Comparison of ENCODE assay signal across 15 cellular contexts in genomic region chr21:43902441-43902840, GRCh38. TPM values are rescaled to one million over a fixed set of nuclear protein-coding genes. Genes with fewer than 3 reads are reported as not detected.
DNase-seq lines count a peak whose midpoint lies in the region; ATAC-seq and TF ChIP-seq lines count a peak whose summit lies in the region.
"Had no signal": no experiment of that assay in that cellular context is flagged by ENCODE, and none has a peak within 500 bp of the region (broad histone marks: within the 10 kb centered on the region; RNA-seq: fewer than 3 reads in every experiment).

No MANE protein-coding gene starts in this region.

- H3K36me3 ChIP-seq in left ventricle myocardium inferior (peaks cover 14% of the 10 kb centered on the region), upper lobe of left lung (peaks cover 0 to 20% (median 6%) of the 10 kb centered on the region in 4 donors)

- H3K27ac ChIP-seq in VCaP: peak overlapping the region; percentile 81
- peak overlapping the region; percentile 82 for H3K27ac ChIP-seq in left ventricle myocardium inferior (replicated peaks)
- H3K27ac ChIP-seq in upper lobe of left lung: peak overlapping the region; percentile 64 to 82 (median 77)
- H3K27ac ChIP-seq: foreskin keratinocyte had no signal

- H3K4me1 ChIP-seq in left ventricle myocardium inferior: peaks cover 39% of the 10 kb centered on the region
- peaks cover 20 to 35% (median 28%) of the 10 kb centered on the region in 4 donors for H3K4me1 ChIP-seq in upper lobe of left lung
- H3K4me1 ChIP-seq: Caco-2, foreskin keratinocyte had no signal

- TF ChIP-seq CTCF in VCaP (conservative IDR thresholded peaks at IDR 0.05) (no peak), left ventricle myocardium inferior (IDR thresholded peaks at IDR 0.05; ENCODE audit: borderline replicate concordance) (no peak), upper lobe of left lung (IDR thresholded peaks at IDR 0.05) (no peak)

- H3K27me3 ChIP-seq in left ventricle myocardium inferior (ENCODE audit: low read depth): no peaks in the 10 kb centered on the region
- no peaks in the 10 kb centered on the region for H3K27me3 ChIP-seq in upper lobe of left lung
- H3K27me3 ChIP-seq: foreskin keratinocyte had no signal

- H3K4me3 ChIP-seq in left ventricle myocardium inferior: no peak overlapping the region
- H3K4me3 ChIP-seq in upper lobe of left lung: no peak overlapping the region

- peaks cover 45% of the 10 kb centered on the region for H3K36me3 Mint-ChIP-seq in activated CD4-positive, alpha-beta T cell treated with anti-CD3 and anti-CD28 coated beads, Interleukin-2, amount 10 ng/mL, durations not matched to agents 24 days and 14 days (ENCODE audit: low read depth)
- peaks cover 47% of the 10 kb centered on the region for H3K36me3 Mint-ChIP-seq in activated T-cell treated with anti-CD3 and anti-CD28 coated beads, Interleukin-2, amount 50 U/mL, for 4 hours (ENCODE audit: insufficient read depth)

- H3K4me3 Mint-ChIP-seq in activated CD4-positive, alpha-beta T cell treated with anti-CD3 and anti-CD28 coated beads, Interleukin-2, amount 10 ng/mL, durations not matched to agents 24 days and 14 days: no peak overlapping the region
- no peak overlapping the region for H3K4me3 Mint-ChIP-seq in activated T-cell treated with anti-CD3 and anti-CD28 coated beads, Interleukin-2, amount 50 U/mL, for 4 hours
- H3K4me3 Mint-ChIP-seq: T-cell had no signal

- TF ChIP-seq EP300 in upper lobe of left lung (IDR thresholded peaks at IDR 0.05): no peak

- ATAC-seq in upper lobe of left lung (ENCODE audit: low FRiP score in 2 of 2) (peak in 1 of 2 donors; percentile 34), HG03280 (IDR thresholded peaks at IDR 0.05; ENCODE audit: unreplicated experiment) (no peak)
- no peak for ATAC-seq in activated T-cell treated with anti-CD3 and anti-CD28 coated beads, Interleukin-2, amount 50 U/mL, for 4 hours
- ATAC-seq: foreskin keratinocyte; stimulated activated naive CD8-positive, alpha-beta T cell treated with anti-CD3 and anti-CD28 coated beads, Interleukin-15, Interleukin-2, amounts not matched to agents 100 U/mL and 50 U/mL, for 24 hours; T-cell had no signal

- H3K9me3 Mint-ChIP-seq in activated CD4-positive, alpha-beta T cell treated with anti-CD3 and anti-CD28 coated beads, Interleukin-2, amount 10 ng/mL, durations not matched to agents 24 days and 14 days: no peaks in the 10 kb centered on the region
- no peaks in the 10 kb centered on the region for H3K9me3 Mint-ChIP-seq in activated T-cell treated with anti-CD3 and anti-CD28 coated beads, Interleukin-2, amount 50 U/mL, for 4 hours
- H3K9me3 Mint-ChIP-seq: T-cell had no signal

- H3K9me3 ChIP-seq in left ventricle myocardium inferior (replicated peaks) (no peaks in the 10 kb centered on the region), upper lobe of left lung (peaks cover 0 to 4% (median 0%) of the 10 kb centered on the region in 4 donors)
- H3K9me3 ChIP-seq: Caco-2 had no signal

- 35 to 63% methylated on average over 6 of the region's 6 CpGs for WGBS in upper lobe of left lung, 2 donors

- no peaks in the 10 kb centered on the region for H3K27me3 Mint-ChIP-seq in activated CD4-positive, alpha-beta T cell treated with anti-CD3 and anti-CD28 coated beads, Interleukin-2, amount 10 ng/mL, durations not matched to agents 24 days and 14 days
- no peaks in the 10 kb centered on the region for H3K27me3 Mint-ChIP-seq in activated T-cell treated with anti-CD3 and anti-CD28 coated beads, Interleukin-2, amount 50 U/mL, for 4 hours (ENCODE audit: low read depth)
- H3K27me3 Mint-ChIP-seq: T-cell had no signal

- no peak for TF ChIP-seq POLR2A in upper lobe of left lung (IDR thresholded peaks at IDR 0.05)

- H3K4me1 Mint-ChIP-seq in activated CD4-positive, alpha-beta T cell treated with anti-CD3 and anti-CD28 coated beads, Interleukin-2, amount 10 ng/mL, durations not matched to agents 24 days and 14 days: peaks cover 8% of the 10 kb centered on the region
- H3K4me1 Mint-ChIP-seq in activated T-cell treated with anti-CD3 and anti-CD28 coated beads, Interleukin-2, amount 50 U/mL, for 4 hours (ENCODE audit: low read depth): peaks cover 10% of the 10 kb centered on the region

- intact Hi-C loops in activated CD4-positive, alpha-beta T cell treated with anti-CD3 and anti-CD28 coated beads, Interleukin-2, amount 10 ng/mL, durations not matched to agents 24 days and 14 days (cut with micrococcal nuclease): no loop called here
- intact Hi-C loops in left ventricle myocardium inferior (cut with micrococcal nuclease): no loop called here

- no peak for DNase-seq in activated CD4-positive, alpha-beta T cell treated with anti-CD3 and anti-CD28 coated beads, Interleukin-2, amount 10 ng/mL, durations not matched to agents 24 days and 14 days
- DNase-seq in activated CD4-positive, alpha-beta T cell treated with anti-CD3 and anti-CD28 coated beads, Interleukin-2, amount 50 U/mL, for 48 hours: no peak
- DNase-seq in left ventricle myocardium inferior (no peak), upper lobe of left lung (no peak), anterior cingulate cortex (lab: John Stamatoyannopoulos, UW) (no peak)
- DNase-seq in activated T-cell treated with anti-CD3 and anti-CD28 coated beads, Interleukin-2, amount 50 U/mL, for 4 hours: no peak
- DNase-seq: activated CD4-positive, CD25-positive, alpha-beta regulatory T cell treated with anti-CD3 and anti-CD28 coated beads, Interleukin-2, amount 50 U/mL, for 72 hours; Caco-2; foreskin keratinocyte; KBM-7; NCI-H1436; stimulated activated naive CD8-positive, alpha-beta T cell treated with anti-CD3 and anti-CD28 coated beads, Interleukin-15, Interleukin-2, amounts not matched to agents 100 U/mL and 50 U/mL, for 24 hours; T-cell had no signal

- H3K27ac Mint-ChIP-seq in activated CD4-positive, alpha-beta T cell treated with anti-CD3 and anti-CD28 coated beads, Interleukin-2, amount 10 ng/mL, durations not matched to agents 24 days and 14 days: peak overlapping the region; percentile 20

RNA-seq across cellular contexts. Expression of gene AGPAT3, which starts 37.4 kb away (rescaled TPM):
- 127 and 130 TPM in 2 replicates for total RNA-seq in activated CD4-positive, alpha-beta T cell treated with anti-CD3 and anti-CD28 coated beads, Interleukin-2, amount 10 ng/mL, durations not matched to agents 24 days and 14 days
- total RNA-seq in left ventricle myocardium inferior (79.6 TPM), upper lobe of left lung (100 to 1,000 TPM in 1 of 6 donors, 10 to 100 TPM in 5; 55.0 to 102 (median 70.0) TPM)
- 100 to 1,000 TPM in 2 of 3 donors, 10 to 100 TPM in 1; 97.4 to 122 (median 117) TPM for total RNA-seq in activated T-cell treated with anti-CD3 and anti-CD28 coated beads, Interleukin-2, amount 50 U/mL, for 4 hours
